Comparison of ENCODE assay signal across 10 cellular contexts in genomic region chr18:50192903-50193795, GRCh38. TPM values are rescaled to one million over a fixed set of nuclear protein-coding genes. Genes with fewer than 3 reads are reported as not detected.
DNase-seq lines count a peak whose midpoint lies in the region; ATAC-seq and TF ChIP-seq lines count a peak whose summit lies in the region.
"Had no signal": no experiment of that assay in that cellular context is flagged by ENCODE, and none has a peak within 500 bp of the region (broad histone marks: within the 10 kb centered on the region; RNA-seq: fewer than 3 reads in every experiment).

No MANE protein-coding gene starts in this region.

- no peak for TF ChIP-seq EP300 in SK-N-SH (IDR thresholded peaks at IDR 0.05; ENCODE audit: borderline replicate concordance in 1 of 2, low read depth in 1 of 2, low read length in 1 of 2)

- H3F3A ChIP-seq in SK-N-SH (replicated peaks; ENCODE audit: insufficient read depth): no peaks in the 10 kb centered on the region

- peak; percentile 23 for DNase-seq in SK-N-SH
- peak in 1 of 2 donors; percentile 28 for DNase-seq in breast epithelium (ENCODE audit: low spot score in 2 of 2)
- DNase-seq in thyroid gland: peak; percentile 23 to 42
- DNase-seq in NCI-H510A (lab: John Stamatoyannopoulos, UW): no peak
- DNase-seq in testis: no peak
- DNase-seq in adrenal gland: no peak
- DNase-seq: activated naive CD4-positive, alpha-beta T cell treated with anti-CD3 and anti-CD28 coated beads, Interleukin-2, amount 10 ng/mL, durations not matched to agents 7 days and 5 days; NCI-H226 had no signal

- ATAC-seq in SK-N-SH treated with all-trans-retinoic acid at 6 μM for 48 hours: no peak; the same call in 2 of the 3 replicates

- no peak overlapping the region for H2AFZ ChIP-seq in SK-N-SH (ENCODE audit: low read depth)

- H3K9ac ChIP-seq in SK-N-SH: no peak overlapping the region
- H3K9ac ChIP-seq in liver (ENCODE audit: low read depth in 1 of 2, low read length in 2 of 2): no peak overlapping the region

- H3K9me3 ChIP-seq in SK-N-SH (no peaks in the 10 kb centered on the region), breast epithelium (no peaks in the 10 kb centered on the region), liver (ENCODE audit: control insufficient read depth in 4 of 4, low read length in 3 of 4) (no peaks in the 10 kb centered on the region), thyroid gland (no peaks in the 10 kb centered on the region), testis (no peaks in the 10 kb centered on the region), adrenal gland (replicated peaks in 1 of 3) (no peaks in the 10 kb centered on the region)

- H3K4me3 ChIP-seq in SK-N-SH (ENCODE audit: low read depth in 2 of 2, low read length in 1 of 2) (no peak overlapping the region), breast epithelium (peak overlapping the region in 2 of 3 donors; percentile 59 to 88), liver (ENCODE audit: low read depth in 1 of 3, low read length in 3 of 3) (peak overlapping the region; percentile 5 to 89 (median 88)), thyroid gland (replicated peaks in 1 of 3) (peak overlapping the region in 2 of 3 donors; percentile 48 to 59), testis (no peak overlapping the region), adrenal gland (no peak overlapping the region)

- no peak overlapping the region for H3K4me2 ChIP-seq in SK-N-SH

- no peak for TF ChIP-seq POLR2A in breast epithelium (IDR thresholded peaks at IDR 0.05)
- peak in 1 of 2 donors; percentile 8 for TF ChIP-seq POLR2A in thyroid gland (IDR thresholded peaks at IDR 0.05)
- TF ChIP-seq POLR2A in testis (IDR thresholded peaks at IDR 0.05): no peak
- no peak for TF ChIP-seq POLR2A in adrenal gland (IDR thresholded peaks at IDR 0.05)

- CTCF ChIA-PET in SK-N-SH (lab: Yijun Ruan, JAX): interaction anchor here (1.0 to 2.0 kb wide), 4 partner anchors 8 to 17 kb away, joined by 3 to 16 read pairs (median 6); no protein-coding TSS in a partner anchor

- H3K27me3 ChIP-seq in SK-N-SH (ENCODE audit: insufficient read depth) (peaks cover 46% of the 10 kb centered on the region), breast epithelium (peaks cover 0 to 3% of the 10 kb centered on the region in 2 donors), liver (ENCODE audit: control insufficient read depth in 4 of 4, insufficient read depth in 4 of 4, low read length in 3 of 4) (no peaks in the 10 kb centered on the region), thyroid gland (no peaks in the 10 kb centered on the region), testis (no peaks in the 10 kb centered on the region), adrenal gland (peaks cover 16% of the 10 kb centered on the region)

- H3K9me2 ChIP-seq in SK-N-SH: no peaks in the 10 kb centered on the region

- TF ChIP-seq RAD21 in SK-N-SH (IDR thresholded peaks at IDR 0.05; ENCODE audit: low read length) (no peak), liver (IDR thresholded peaks at IDR 0.05) (no peak)

- H3K27ac ChIP-seq in SK-N-SH (ENCODE audit: low read depth in 2 of 2, low read length in 1 of 2) (no peak overlapping the region), breast epithelium (peak overlapping the region; percentile 35 to 76), liver (ENCODE audit: low read depth in 1 of 2, low read length in 2 of 2) (no peak overlapping the region), thyroid gland (peak overlapping the region in 1 of 3 donors; percentile 17), testis (no peak overlapping the region), adrenal gland (no peak overlapping the region)

- no peaks in the 10 kb centered on the region; a peak in 1 of 4 replicates for H3K4me1 ChIP-seq in SK-N-SH (ENCODE audit: control insufficient read depth in 1 of 2, insufficient read depth in 2 of 2, low read depth in 1 of 2, low read length in 1 of 2)
- H3K4me1 ChIP-seq in breast epithelium: peaks cover 0 to 3% of the 10 kb centered on the region in 2 donors
- peaks cover 2 to 18% (median 11%) of the 10 kb centered on the region in 4 donors for H3K4me1 ChIP-seq in liver (ENCODE audit: control insufficient read depth in 4 of 4, insufficient read depth in 4 of 4, low read length in 3 of 4)
- H3K4me1 ChIP-seq in thyroid gland: peaks cover 22 to 23% of the 10 kb centered on the region in 2 donors
- peaks cover 14% of the 10 kb centered on the region for H3K4me1 ChIP-seq in testis
- H3K4me1 ChIP-seq in adrenal gland (replicated peaks in 1 of 2): peaks cover 10 to 13% of the 10 kb centered on the region in 2 donors

- POLR2A ChIA-PET in SK-N-SH (lab: Yijun Ruan, JAX): no interaction called here

- H3K79me2 ChIP-seq in SK-N-SH (ENCODE audit: insufficient read depth): no peaks in the 10 kb centered on the region

- no peaks in the 10 kb centered on the region for H4K20me1 ChIP-seq in SK-N-SH (ENCODE audit: insufficient read depth)

- intact Hi-C loops in breast epithelium (cut with DNase I; ENCODE audit: low total_unique reads): no loop called here
- intact Hi-C loops in thyroid gland (cut with DNase I): no loop called here
- intact Hi-C loops in testis (cut with DNase I; ENCODE audit: low total_unique reads): no loop called here
- intact Hi-C loops in adrenal gland (cut with DNase I): loop anchor here in 1 of 2 donors (10.0 kb wide), 1 partner anchor 188 kb away; no protein-coding TSS in a partner anchor

- H3K36me3 ChIP-seq in SK-N-SH (replicated peaks in 1 of 2; ENCODE audit: control insufficient read depth in 1 of 2, insufficient read depth in 2 of 2, low read length in 1 of 2): no peaks in the 10 kb centered on the region
- H3K36me3 ChIP-seq in breast epithelium: no peaks in the 10 kb centered on the region
- no peaks in the 10 kb centered on the region for H3K36me3 ChIP-seq in liver (ENCODE audit: control insufficient read depth in 4 of 4, insufficient read depth in 3 of 4, low read depth in 1 of 4, low read length in 3 of 4)
- no peaks in the 10 kb centered on the region for H3K36me3 ChIP-seq in thyroid gland
- no peaks in the 10 kb centered on the region for H3K36me3 ChIP-seq in testis (ENCODE audit: low read depth, missing control alignments)
- H3K36me3 ChIP-seq in adrenal gland (replicated peaks in 1 of 2): no peaks in the 10 kb centered on the region

- no peak for TF ChIP-seq CTCF in SK-N-SH (IDR thresholded peaks at IDR 0.05)
- no peak for TF ChIP-seq CTCF in breast epithelium (IDR thresholded peaks at IDR 0.05)
- no peak for TF ChIP-seq CTCF in liver (IDR thresholded peaks at IDR 0.05; ENCODE audit: low read depth, low read length, missing input control)
- TF ChIP-seq CTCF in thyroid gland (IDR thresholded peaks at IDR 0.05): no peak
- no peak for TF ChIP-seq CTCF in testis (IDR thresholded peaks at IDR 0.05)
- TF ChIP-seq CTCF in adrenal gland (IDR thresholded peaks at IDR 0.05): no peak

- 21% methylated on average over 10 of the region's 31 CpGs for WGBS in SK-N-SH (ENCODE audit: low lambda C conversion rate)
- WGBS in liver: 29% methylated on average over 31 of the region's 31 CpGs
- 2 to 5% methylated on average over 8 to 22 of the region's 31 CpGs for WGBS in thyroid gland, 2 donors
- 4 to 8% methylated on average over 25 to 31 of the region's 31 CpGs for WGBS in testis, 2 donors
- WGBS in adrenal gland, 4 donors: 9 to 16% (median 10%) methylated on average over 19 to 31 of the region's 31 CpGs

TF ChIP-seq in SK-N-SH, 30 proteins besides CTCF, POLR2A, EP300 and RAD21 (continues in another document):
- TF ChIP-seq RXRA (IDR thresholded peaks at IDR 0.05; ENCODE audit: borderline replicate concordance, low read depth) (no peak), RFX5 (IDR thresholded peaks at IDR 0.05; ENCODE audit: low read length) (no peak), FOSL2 (IDR thresholded peaks at IDR 0.05; ENCODE audit: borderline replicate concordance, low read depth) (no peak), NFIC (IDR thresholded peaks at IDR 0.05; ENCODE audit: borderline replicate concordance) (no peak)

TF ChIP-seq in liver, 16 proteins besides CTCF, POLR2A, EP300 and RAD21 (continues in another document):
- TF ChIP-seq REST (IDR thresholded peaks at IDR 0.05) (no peak), SP1 (IDR thresholded peaks at IDR 0.05) (no peak), GABPA (IDR thresholded peaks at IDR 0.05 in 1 of 2, conservative IDR thresholded peaks at IDR 0.05 in 1 of 2) (no peak), JUND (IDR thresholded peaks at IDR 0.05) (no peak), TAF1 (conservative IDR thresholded peaks at IDR 0.05) (no peak), FOXA1 (IDR thresholded peaks at IDR 0.05) (no peak), YY1 (IDR thresholded peaks at IDR 0.05) (no peak), HNF4G (IDR thresholded peaks at IDR 0.05) (no peak)

RNA-seq across cellular contexts. Expression of gene MYO5B, which starts 1.8 kb away (rescaled TPM):
- polyA plus RNA-seq in SK-N-SH (2012; rRNA removed): 1.2 and 1.3 TPM in 2 replicates
- 1.2 TPM in 2 replicates for polyA plus RNA-seq in SK-N-SH (2012; cell fraction: cytosol; rRNA removed)
- 0.65 and 1.3 TPM in 2 replicates for polyA plus RNA-seq in SK-N-SH (2012; cell fraction: nucleus; rRNA removed)
- 10 to 100 TPM in 2 of 3 donors, 1 to 10 TPM in 1; 2.4 to 53.1 (median 22.0) TPM for total RNA-seq in breast epithelium
- total RNA-seq in liver: 10 to 100 TPM in 1 of 2 donors, 1 to 10 TPM in 1; 5.4 to 23.4 TPM
- 10 to 100 TPM; 10.3 to 12.4 TPM for polyA plus RNA-seq in liver
- 100 to 1,000 TPM in 2 of 4 donors, 10 to 100 TPM in 2; 58.2 to 102 (median 89.9) TPM for total RNA-seq in thyroid gland
- 10 to 100 TPM; 24.8 to 26.1 TPM for total RNA-seq in testis
- 31.8 TPM for polyA plus RNA-seq in testis (ENCODE audit: insufficient read depth, low read depth, low replicate concordance)
- total RNA-seq in adrenal gland: 1 to 10 TPM; 1.6 to 9.3 (median 3.9) TPM
- polyA plus RNA-seq in adrenal gland: 1 to 10 TPM; 1.6 to 2.8 (median 1.8) TPM

Comparison
In these comparisons a context has a peak if more than half of its experiments do, and no peak if none do; other contexts are left out.
1. DNase-seq: peak in SK-N-SH (single experiment) and thyroid gland (2 of 2); none in NCI-H510A (single experiment), testis (single experiment) and adrenal gland (0 of 7).
2. H3K27ac ChIP-seq: peak in breast epithelium (2 of 2); none in SK-N-SH (0 of 2), liver (0 of 2), testis (0 of 2) and adrenal gland (0 of 5).
3. H3K4me3 ChIP-seq: peak in breast epithelium (2 of 3), liver (3 of 3) and thyroid gland (2 of 3); none in SK-N-SH (0 of 2), testis (0 of 2) and adrenal gland (0 of 4).